ENCODE assay signal across 9 cellular contexts in the genomic region with DNA sequence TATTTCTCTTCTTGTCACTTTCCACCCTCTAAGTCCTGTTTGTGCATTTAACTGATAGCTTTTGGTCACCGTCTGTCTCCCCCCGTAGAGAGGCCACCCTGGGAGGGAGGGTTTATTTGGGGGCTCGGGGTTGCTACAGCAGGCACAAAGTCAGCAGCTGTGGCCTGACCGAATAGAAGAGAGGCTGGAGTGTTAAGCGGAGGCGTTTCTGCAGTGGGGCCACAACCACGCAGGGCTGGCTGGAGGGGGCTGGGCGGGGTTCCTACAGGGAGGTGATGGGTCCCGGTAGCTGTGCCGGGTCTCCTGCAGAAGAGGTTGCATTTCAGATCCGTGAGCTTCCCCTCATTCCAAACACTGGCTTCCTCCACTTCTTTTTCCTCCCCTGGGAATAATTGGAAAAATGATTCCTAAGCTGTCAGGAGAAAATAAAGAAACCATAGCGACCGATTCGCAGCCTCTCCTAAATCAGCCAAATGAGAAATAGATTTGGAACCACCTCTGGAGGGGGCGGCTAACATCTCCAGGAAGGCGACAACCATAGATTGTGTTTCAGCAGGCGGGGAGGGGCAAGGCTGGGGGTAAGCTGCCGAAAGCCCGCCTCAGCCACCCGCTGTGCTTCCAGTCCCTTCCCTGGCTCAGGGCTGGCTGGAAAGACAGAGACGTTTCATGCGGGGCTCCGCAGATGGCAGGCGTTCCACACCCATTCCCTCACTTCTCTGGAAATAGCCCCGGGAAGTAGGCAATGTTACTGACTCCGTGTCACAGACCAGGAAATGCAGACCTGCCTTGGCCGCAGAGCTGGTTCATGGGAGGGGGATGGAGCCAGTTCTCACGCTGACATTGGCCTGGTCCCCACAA.
DNase-seq lines count a peak whose midpoint lies in the region; ATAC-seq, FAIRE-seq and TF ChIP-seq lines count a peak whose summit lies in the region.
"Had no signal": no experiment of that assay in that cellular context is flagged by ENCODE, and none has a peak within 500 bp of the region (broad histone marks: within the 10 kb centered on the region; RNA-seq: fewer than 3 reads in every experiment).

No MANE protein-coding gene starts in this region.

- H3K9ac ChIP-seq in ES-I3 (ENCODE audit: low read depth, low read length) (peak overlapping the region; percentile 47; the same call in 1 of the 2 replicates), astrocyte (ENCODE audit: low read length) (peak overlapping the region; percentile 69)

- DNase-seq in astrocyte (ENCODE audit: low read depth): peak; percentile 55
- DNase-seq in hepatic stellate cell (ENCODE audit: low spot score): peak; percentile 50
- no peak for DNase-seq in prostate gland (ENCODE audit: low spot score)
- DNase-seq in NCI-H226: no peak
- no peak for DNase-seq in stimulated activated naive B cell treated with anti-CD40 and anti-IgM and Interleukin-4, amounts not matched to agents 10 μg/mL and 1 μg/mL and 100 μg/mL, for 72 hours

- intact Hi-C loops in prostate gland (cut with DNase I): no loop called here

- H3K4me3 Mint-ChIP-seq in astrocyte (ENCODE audit: unreplicated experiment): peak overlapping the region; percentile 11
- no peak overlapping the region for H3K4me3 Mint-ChIP-seq in stimulated activated naive B cell treated with anti-CD40 and anti-IgM and Interleukin-4, amounts not matched to agents 10 μg/mL and 1 μg/mL and 100 μg/mL, for 72 hours
- H3K4me3 Mint-ChIP-seq: stimulated activated memory B cell treated with anti-CD40 and anti-IgM and Interleukin-4, amounts not matched to agents 10 μg/mL and 1 μg/mL and 100 μg/mL, for 72 hours had no signal

- WGBS in prostate gland: 9% methylated on average over 28 of the region's 28 CpGs

- H3K27ac Mint-ChIP-seq in astrocyte (ENCODE audit: unreplicated experiment): peak overlapping the region; percentile 14
- H3K27ac Mint-ChIP-seq in stimulated activated naive B cell treated with anti-CD40 and anti-IgM and Interleukin-4, amounts not matched to agents 10 μg/mL and 1 μg/mL and 100 μg/mL, for 72 hours: no peak overlapping the region
- H3K27ac Mint-ChIP-seq: stimulated activated memory B cell treated with anti-CD40 and anti-IgM and Interleukin-4, amounts not matched to agents 10 μg/mL and 1 μg/mL and 100 μg/mL, for 72 hours had no signal

- H3K4me1 ChIP-seq in ES-I3 (ENCODE audit: insufficient read depth, low read length) (peaks cover 14% of the 10 kb centered on the region), astrocyte (ENCODE audit: insufficient read depth, low read length) (peaks cover 35% of the 10 kb centered on the region), prostate gland (replicated peaks) (peaks cover 6% of the 10 kb centered on the region)

- no peaks in the 10 kb centered on the region for H3K27me3 ChIP-seq in astrocyte (ENCODE audit: insufficient read depth, low read length)
- no peaks in the 10 kb centered on the region for H3K27me3 ChIP-seq in prostate gland (replicated peaks; ENCODE audit: insufficient read depth)

- no peak for FAIRE-seq in astrocyte (lab: Jason Lieb, UNC)

- H3K9me3 ChIP-seq in ES-I3 (ENCODE audit: control insufficient read depth, insufficient read depth, low read length) (no peaks in the 10 kb centered on the region), astrocyte (ENCODE audit: insufficient read depth, low read depth, low read length) (no peaks in the 10 kb centered on the region), prostate gland (no peaks in the 10 kb centered on the region)

- H4K20me1 ChIP-seq in astrocyte (ENCODE audit: insufficient read depth, low read length): no peaks in the 10 kb centered on the region

- TF ChIP-seq CTCF in astrocyte (IDR thresholded peaks at IDR 0.05; ENCODE audit: insufficient read depth, low read depth, low read length): no peak
- no peak for TF ChIP-seq CTCF in prostate gland (IDR thresholded peaks at IDR 0.05)

- peaks cover 29% of the 10 kb centered on the region for H3K27me3 Mint-ChIP-seq in astrocyte (ENCODE audit: low read depth, unreplicated experiment)
- peaks cover 58 to 59% of the 10 kb centered on the region in 2 donors for H3K27me3 Mint-ChIP-seq in stimulated activated naive B cell treated with anti-CD40 and anti-IgM and Interleukin-4, amounts not matched to agents 10 μg/mL and 1 μg/mL and 100 μg/mL, for 72 hours

- peak overlapping the region; percentile 66 for H2AFZ ChIP-seq in astrocyte (ENCODE audit: low read depth, low read length)

- H3K4me2 ChIP-seq in astrocyte (ENCODE audit: low read length): peak overlapping the region; percentile 89

- H3K4me3 ChIP-seq in astrocyte (ENCODE audit: insufficient read depth, low read depth, low read length): peak overlapping the region; percentile 37
- peak overlapping the region; percentile 9 to 10 for H3K4me3 ChIP-seq in prostate gland

- no peaks in the 10 kb centered on the region for H3K36me3 Mint-ChIP-seq in astrocyte (ENCODE audit: low read depth, unreplicated experiment)
- H3K36me3 Mint-ChIP-seq in stimulated activated naive B cell treated with anti-CD40 and anti-IgM and Interleukin-4, amounts not matched to agents 10 μg/mL and 1 μg/mL and 100 μg/mL, for 72 hours: no peaks in the 10 kb centered on the region
- H3K36me3 Mint-ChIP-seq: stimulated activated memory B cell treated with anti-CD40 and anti-IgM and Interleukin-4, amounts not matched to agents 10 μg/mL and 1 μg/mL and 100 μg/mL, for 72 hours had no signal

- H3K27ac ChIP-seq in astrocyte (ENCODE audit: low read depth, low read length) (no peak overlapping the region), prostate gland (peak overlapping the region in 1 of 2 donors; percentile 12)

- ATAC-seq in HG03342 (IDR thresholded peaks at IDR 0.05; ENCODE audit: unreplicated experiment) (no peak), HG03442 (IDR thresholded peaks at IDR 0.05; ENCODE audit: unreplicated experiment) (no peak)
- ATAC-seq in stimulated activated naive B cell treated with anti-CD40 and anti-IgM and Interleukin-4, amounts not matched to agents 10 μg/mL and 1 μg/mL and 100 μg/mL, for 72 hours (replicated peaks): no peak
- ATAC-seq: stimulated activated memory B cell treated with anti-CD40 and anti-IgM and Interleukin-4, amounts not matched to agents 10 μg/mL and 1 μg/mL and 100 μg/mL, for 72 hours had no signal

- H3K79me2 ChIP-seq in astrocyte (ENCODE audit: insufficient read depth, low read length): no peaks in the 10 kb centered on the region

- TF ChIP-seq POLR2A in prostate gland (IDR thresholded peaks at IDR 0.05): peak; percentile 24

- peaks cover 4% of the 10 kb centered on the region for H3K9me3 Mint-ChIP-seq in astrocyte (ENCODE audit: unreplicated experiment)
- no peaks in the 10 kb centered on the region for H3K9me3 Mint-ChIP-seq in stimulated activated naive B cell treated with anti-CD40 and anti-IgM and Interleukin-4, amounts not matched to agents 10 μg/mL and 1 μg/mL and 100 μg/mL, for 72 hours
- H3K9me3 Mint-ChIP-seq: stimulated activated memory B cell treated with anti-CD40 and anti-IgM and Interleukin-4, amounts not matched to agents 10 μg/mL and 1 μg/mL and 100 μg/mL, for 72 hours had no signal

- peaks cover 16% of the 10 kb centered on the region for H3K4me1 Mint-ChIP-seq in astrocyte (ENCODE audit: low read depth, unreplicated experiment)
- H3K4me1 Mint-ChIP-seq in stimulated activated naive B cell treated with anti-CD40 and anti-IgM and Interleukin-4, amounts not matched to agents 10 μg/mL and 1 μg/mL and 100 μg/mL, for 72 hours: peaks cover 20 to 42% of the 10 kb centered on the region in 2 donors

- H3K36me3 ChIP-seq in ES-I3 (ENCODE audit: insufficient read depth, low read length) (no peaks in the 10 kb centered on the region), astrocyte (ENCODE audit: insufficient read depth, low read length) (no peaks in the 10 kb centered on the region), prostate gland (no peaks in the 10 kb centered on the region)

Comparison
In these comparisons a context has a peak if more than half of its experiments do, and no peak if none do; other contexts are left out.
1. DNase-seq: peak in astrocyte (single experiment) and hepatic stellate cell (single experiment); none in prostate gland (single experiment), NCI-H226 (single experiment) and stimulated activated naive B cell treated with anti-CD40 and anti-IgM and Interleukin-4, amounts not matched to agents 10 μg/mL and 1 μg/mL and 100 μg/mL, for 72 hours (single experiment).